10 cellular contexts compared by ENCODE assay signal in genomic region chr11:77107950-77108349, GRCh38. TPM values are rescaled to one million over a fixed set of nuclear protein-coding genes. Genes with fewer than 3 reads are reported as not detected.
DNase-seq lines count a peak whose midpoint lies in the region; ATAC-seq, FAIRE-seq and TF ChIP-seq lines count a peak whose summit lies in the region.
"Had no signal": no experiment of that assay in that cellular context is flagged by ENCODE, and none has a peak within 500 bp of the region (broad histone marks: within the 10 kb centered on the region; RNA-seq: fewer than 3 reads in every experiment).

No MANE protein-coding gene starts in this region.

- no peak overlapping the region for H3K4me3 Mint-ChIP-seq in endodermal cell
- H3K4me3 Mint-ChIP-seq: activated naive CD4-positive, alpha-beta T cell treated with anti-CD3 and anti-CD28 coated beads, Interleukin-2, amount 50 U/mL, for 24 hours; T-helper 1 cell treated with Interleukin-12 subunit alpha and Interleukin-12 subunit beta and Interleukin-4 antibody, amounts not matched to agents 30 μg/mL and 1 μg/mL, for 36 hours had no signal

- no peak overlapping the region for H3K27ac Mint-ChIP-seq in endodermal cell
- H3K27ac Mint-ChIP-seq: activated naive CD4-positive, alpha-beta T cell treated with anti-CD3 and anti-CD28 coated beads, Interleukin-2, amount 50 U/mL, for 24 hours; T-helper 1 cell treated with Interleukin-12 subunit alpha and Interleukin-12 subunit beta and Interleukin-4 antibody, amounts not matched to agents 30 μg/mL and 1 μg/mL, for 36 hours had no signal

- intact Hi-C loops in pancreas (cut with DNase I): no loop called here

- H3K9me3 Mint-ChIP-seq in endodermal cell: no peaks in the 10 kb centered on the region
- H3K9me3 Mint-ChIP-seq: activated naive CD4-positive, alpha-beta T cell treated with anti-CD3 and anti-CD28 coated beads, Interleukin-2, amount 50 U/mL, for 24 hours; T-helper 1 cell treated with Interleukin-12 subunit alpha and Interleukin-12 subunit beta and Interleukin-4 antibody, amounts not matched to agents 30 μg/mL and 1 μg/mL, for 36 hours had no signal

- H3K9me3 ChIP-seq in Peyer's patch (no peaks in the 10 kb centered on the region), pancreas (no peaks in the 10 kb centered on the region), endodermal cell (ENCODE audit: control insufficient read depth, low read length) (no peaks in the 10 kb centered on the region)

- H3K27ac ChIP-seq in Peyer's patch (peak overlapping the region in 3 of 4 donors; percentile 43 to 93 (median 66)), pancreas (peak overlapping the region in 2 of 4 donors; percentile 57 to 66), endodermal cell (ENCODE audit: low read depth, low read length) (no peak overlapping the region)

- H3K4me1 Mint-ChIP-seq in endodermal cell: no peaks in the 10 kb centered on the region
- H3K4me1 Mint-ChIP-seq: activated naive CD4-positive, alpha-beta T cell treated with anti-CD3 and anti-CD28 coated beads, Interleukin-2, amount 50 U/mL, for 24 hours had no signal

- no peaks in the 10 kb centered on the region for H3K27me3 Mint-ChIP-seq in endodermal cell (ENCODE audit: insufficient read depth)
- H3K27me3 Mint-ChIP-seq: activated naive CD4-positive, alpha-beta T cell treated with anti-CD3 and anti-CD28 coated beads, Interleukin-2, amount 50 U/mL, for 24 hours had no signal

- H3K9ac ChIP-seq in endodermal cell (ENCODE audit: extremely low read depth, low read length, poor library complexity, severe bottlenecking): no peak overlapping the region

- H3K4me3 ChIP-seq in Peyer's patch (peak overlapping the region in 1 of 4 donors; percentile 9), pancreas (no peak overlapping the region), endodermal cell (ENCODE audit: low read length) (no peak overlapping the region)

- TF ChIP-seq POLR2A in Peyer's patch (IDR thresholded peaks at IDR 0.05): no peak

- peak; percentile 36 for ATAC-seq in esophagus mucosa
- ATAC-seq in pancreas: peak; percentile 58 to 87 (median 78)
- ATAC-seq in GM21737 (IDR thresholded peaks at IDR 0.05; ENCODE audit: unreplicated experiment): no peak

- no peaks in the 10 kb centered on the region for H3K27me3 ChIP-seq in Peyer's patch
- no peaks in the 10 kb centered on the region for H3K27me3 ChIP-seq in pancreas
- H3K27me3 ChIP-seq in endodermal cell (ENCODE audit: control insufficient read depth, insufficient read depth, low read length, poor library complexity, severe bottlenecking): no peaks in the 10 kb centered on the region

- H3K4me1 ChIP-seq in Peyer's patch (peaks cover 0 to 79% (median 7%) of the 10 kb centered on the region in 4 donors), pancreas (peaks cover 0 to 24% (median 0%) of the 10 kb centered on the region in 3 donors), endodermal cell (ENCODE audit: control insufficient read depth, insufficient read depth, low read length) (no peaks in the 10 kb centered on the region)

- FAIRE-seq in pancreas (lab: Jason Lieb, UNC): no peak

- WGBS in pancreas, 2 donors: 20 to 36% methylated on average over 3 of the region's 3 CpGs
- WGBS in endodermal cell (ENCODE audit: insufficient coverage in 1 of 2, insufficient read length in 1 of 2), 2 experiments: 88 to 91% methylated on average over 3 of the region's 3 CpGs

- no peaks in the 10 kb centered on the region for H3K36me3 Mint-ChIP-seq in endodermal cell (ENCODE audit: low read depth)

- TF ChIP-seq CTCF in Peyer's patch (IDR thresholded peaks at IDR 0.05): no peak
- TF ChIP-seq CTCF in pancreas (IDR thresholded peaks at IDR 0.05): no peak
- no peak for TF ChIP-seq CTCF in endodermal cell (conservative IDR thresholded peaks at IDR 0.05)

- peak; percentile 96 for DNase-seq in EH (ENCODE audit: low read depth)
- peak; percentile 24 to 85 (median 79) for DNase-seq in Peyer's patch
- DNase-seq in pancreas: peak in 5 of 6 donors; percentile 68 to 89 (median 85)
- no peak for DNase-seq in endodermal cell
- DNase-seq in NCI-H2107 (lab: John Stamatoyannopoulos, UW): no peak
- DNase-seq in activated CD4-positive, alpha-beta T cell treated with anti-CD3 and anti-CD28 coated beads, Interleukin-2, amount 50 U/mL, for 48 hours: no peak

- H3K36me3 ChIP-seq in Peyer's patch (peaks cover 0 to 8% (median 0%) of the 10 kb centered on the region in 3 donors), pancreas (no peaks in the 10 kb centered on the region), endodermal cell (ENCODE audit: control insufficient read depth, insufficient read depth, low read length) (no peaks in the 10 kb centered on the region)

RNA-seq across cellular contexts. Expression of gene OMP, which starts 5.3 kb away (rescaled TPM):
- 10 to 100 TPM; 11.2 to 44.3 (median 21.3) TPM for total RNA-seq in Peyer's patch
- total RNA-seq in esophagus mucosa: not detected
- total RNA-seq in pancreas: under 1 TPM in 2 of 6 donors, not detected in 4; 0.69 to 0.78 TPM
- polyA plus RNA-seq in pancreas: under 1 TPM in 1 of 2 donors, not detected in 1; 0.61 TPM
- 1 to 10 TPM; 1.6 to 1.7 TPM for total RNA-seq in endodermal cell
- not detected for polyA plus RNA-seq in endodermal cell (2013, experiment 1 of 2)
- not detected for polyA plus RNA-seq in endodermal cell (2013, experiment 2 of 2)

RNA-seq across cellular contexts. Expression of gene MYO7A, which starts 20.1 kb away (rescaled TPM):
- total RNA-seq in Peyer's patch: 10 to 100 TPM in 1 of 4 donors, 1 to 10 TPM in 3; 6.1 to 15.7 (median 7.1) TPM
- 0.96 TPM for total RNA-seq in esophagus mucosa
- total RNA-seq in pancreas: 1 to 10 TPM; 3.8 to 9.7 (median 7.0) TPM
- 10 to 100 TPM in 1 of 2 donors, 1 to 10 TPM in 1; 6.8 to 13.3 TPM for polyA plus RNA-seq in pancreas
- total RNA-seq in endodermal cell: 1 to 10 TPM; 2.4 to 2.7 TPM
- 2.1 TPM for polyA plus RNA-seq in endodermal cell (2013, experiment 1 of 2)
- polyA plus RNA-seq in endodermal cell (2013, experiment 2 of 2): 1.7 TPM

RNA-seq across cellular contexts. Expression of gene CAPN5, which starts 41.2 kb away (rescaled TPM):
- total RNA-seq in Peyer's patch: 100 to 1,000 TPM in 3 of 4 donors, 10 to 100 TPM in 1; 75.9 to 203 (median 162) TPM
- 30.4 TPM for total RNA-seq in esophagus mucosa
- total RNA-seq in pancreas: 10 to 100 TPM in 2 of 6 donors, 1 to 10 TPM in 4; 3.3 to 11.0 (median 7.3) TPM
- polyA plus RNA-seq in pancreas: 1 to 10 TPM; 3.7 to 4.0 TPM
- 10 to 100 TPM; 17.5 to 21.5 TPM for total RNA-seq in endodermal cell
- polyA plus RNA-seq in endodermal cell (2013, experiment 1 of 2): 12.3 TPM
- 14.8 TPM for polyA plus RNA-seq in endodermal cell (2013, experiment 2 of 2)

Comparison
In these comparisons a context has a peak if more than half of its experiments do, and no peak if none do; other contexts are left out.
1. DNase-seq: peak in EH (single experiment), Peyer's patch (3 of 3) and pancreas (5 of 6); none in endodermal cell (single experiment), NCI-H2107 (single experiment) and activated CD4-positive, alpha-beta T cell treated with anti-CD3 and anti-CD28 coated beads, Interleukin-2, amount 50 U/mL, for 48 hours (0 of 2).
2. RNA of gene OMP, which starts 5.3 kb away (total RNA-seq): 11.2 to 44.3 TPM in Peyer's patch; 1.6 to 1.7 TPM in endodermal cell, 0.69 to 0.78 TPM in pancreas and not detected in esophagus mucosa (single experiment); every median in the first group is over 4 times any median in the second.